Comparison of ENCODE assay signal across 13 cellular contexts in the genomic region with DNA sequence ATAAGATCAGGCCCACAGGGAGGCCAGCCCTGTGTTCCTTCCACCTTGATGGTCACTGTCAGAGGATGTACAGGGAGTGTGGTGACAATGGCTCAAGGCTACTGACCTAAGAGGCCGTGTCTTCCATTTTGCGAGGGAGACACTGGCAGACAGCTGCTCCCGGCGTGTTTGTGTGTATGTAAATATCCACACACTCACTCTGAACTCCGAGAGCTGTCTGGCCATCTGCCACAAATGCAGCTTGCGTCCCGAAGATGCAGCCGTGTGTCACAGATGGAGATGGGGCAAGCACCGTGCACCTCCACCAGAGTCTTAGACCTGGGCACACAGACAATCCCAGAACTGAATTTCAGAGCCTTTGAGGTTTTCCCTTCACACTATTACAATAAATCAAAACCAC.
"Had no signal": no experiment of that assay in that cellular context is flagged by ENCODE, and none has a peak within 500 bp of the region (broad histone marks: within the 10 kb centered on the region; RNA-seq: fewer than 3 reads in every experiment).

No MANE protein-coding gene starts in this region.

- H3K4me3 ChIP-seq: ascending aorta, breast epithelium, thyroid gland had no signal

- H2AFZ ChIP-seq: parathyroid adenoma had no signal

- H3K4me1 ChIP-seq: ascending aorta, breast epithelium, parathyroid adenoma, thyroid gland had no signal

- H3K79me2 ChIP-seq: parathyroid adenoma had no signal

- H3K9me3 ChIP-seq: ascending aorta, breast epithelium, thyroid gland had no signal

- H3K9ac ChIP-seq: parathyroid adenoma had no signal

- ATAC-seq: left lobe of liver; stimulated activated naive B cell treated with anti-CD40 and anti-IgM and Interleukin-4, amounts not matched to agents 10 μg/mL and 1 μg/mL and 100 μg/mL, for 72 hours had no signal

- H3K27ac ChIP-seq: ascending aorta, parathyroid adenoma, thyroid gland had no signal

- DNase-seq: activated CD4-positive, alpha-beta T cell treated with anti-CD3 and anti-CD28 coated beads for 1 hour; activated CD4-positive, alpha-beta T cell treated with anti-CD3 and anti-CD28 coated beads, Interleukin-2, amount 50 U/mL, for 48 hours; activated naive CD4-positive, alpha-beta T cell treated with anti-CD3 and anti-CD28 coated beads, Interleukin-2, amount 10 ng/mL, durations not matched to agents 7 days and 5 days; activated T-cell treated with anti-CD3 and anti-CD28 coated beads, Interleukin-2, amount 50 U/mL, for 24 hours; cerebellar nuclear complex; effector CD8-positive, alpha-beta T cell; stimulated activated CD4-positive, alpha-beta T cell treated with anti-CD3 and anti-CD28 coated beads, Interleukin-4, amount 100 ng/mL, for 1 hour; stimulated activated naive B cell treated with anti-CD40 and anti-IgM and Interleukin-4, amounts not matched to agents 10 μg/mL and 1 μg/mL and 100 μg/mL, for 72 hours; thyroid gland had no signal

- H3K27me3 ChIP-seq: ascending aorta, breast epithelium, thyroid gland had no signal

- H3K36me3 ChIP-seq: ascending aorta, breast epithelium, thyroid gland had no signal
